ENCODE assay signal across 1 cellular context in the genomic region with DNA sequence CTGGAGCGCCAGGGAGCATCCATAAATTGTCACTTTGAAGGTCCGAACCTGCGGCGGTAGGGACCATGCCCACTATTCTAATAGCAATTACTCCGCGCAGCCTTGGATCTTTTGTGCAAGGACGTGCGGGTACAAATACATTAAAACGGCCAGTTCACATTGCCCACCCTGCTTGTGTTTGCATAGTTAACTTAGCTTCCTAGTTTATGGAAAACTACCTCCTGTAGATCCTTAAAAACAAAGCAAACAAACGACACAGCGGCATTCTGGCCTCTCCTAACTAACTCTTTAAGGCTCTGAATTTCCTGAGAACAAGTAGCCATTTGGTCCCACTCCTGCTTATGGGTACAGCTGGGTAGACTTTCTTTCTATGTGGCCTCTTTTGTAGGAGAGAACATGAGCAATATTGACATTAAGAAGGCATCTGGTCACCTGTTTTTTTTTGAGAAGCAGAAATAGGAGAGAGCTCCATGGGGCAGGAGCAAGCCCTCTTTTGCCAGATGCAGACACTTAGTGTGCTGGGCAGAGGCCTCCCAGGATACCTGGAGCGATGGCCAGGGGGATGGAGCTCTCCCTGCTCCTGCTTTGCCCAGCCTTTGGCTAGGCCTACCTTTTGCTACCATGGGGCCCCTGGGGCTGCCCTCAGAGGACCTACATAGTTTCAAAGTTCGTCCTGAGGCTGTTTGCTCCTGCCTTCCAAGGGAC.
A peak's percentile ranks its signal among the peaks of the same experiment; 100 is the strongest.
TF ChIP-seq lines count a peak whose summit lies in the region.

No MANE protein-coding gene starts in this region.

TF ChIP-seq in HepG2, 621 proteins besides CTCF, POLR2A, EP300 and RAD21 (continued from another document and continues in another):
- TF ChIP-seq HOXA5 (CRISPR knock-in tag; IDR thresholded peaks at IDR 0.05) (peak; percentile 70; the same call in 1 of the 2 replicates), BRD4 (CRISPR knock-in tag; IDR thresholded peaks at IDR 0.05) (peak; percentile 87; the same call in 1 of the 2 replicates), FOXK2 (IDR thresholded peaks at IDR 0.05) (no peak), ZSCAN21 (CRISPR knock-in tag; IDR thresholded peaks at IDR 0.05; ENCODE audit: borderline replicate concordance) (0 out of 2 replicates have a peak, but pooled peaks have one; percentile 6), HMG20B (CRISPR knock-in tag; conservative IDR thresholded peaks at IDR 0.05) (no peak), RFX5 (IDR thresholded peaks at IDR 0.05; ENCODE audit: low read depth, low read length) (no peak), ZNF619 (CRISPR knock-in tag; IDR thresholded peaks at IDR 0.05) (no peak), SALL1 (CRISPR knock-in tag; IDR thresholded peaks at IDR 0.05) (peak; percentile 53), KMT2A (CRISPR knock-in tag; IDR thresholded peaks at IDR 0.05) (peak; percentile 12; the same call in 1 of the 2 replicates), ZNF883 (CRISPR knock-in tag; IDR thresholded peaks at IDR 0.05; ENCODE audit: not compliant biosample characterization) (no peak), ATAD3A (CRISPR knock-in tag; IDR thresholded peaks at IDR 0.05) (no peak), ERF (CRISPR knock-in tag; IDR thresholded peaks at IDR 0.05) (no peak), SMARCC2 (IDR thresholded peaks at IDR 0.05) (no peak), KLF12 (CRISPR knock-in tag; IDR thresholded peaks at IDR 0.05; ENCODE audit: borderline replicate concordance) (0 out of 2 replicates have a peak, but pooled peaks have one; percentile 34), ZNF510 (CRISPR knock-in tag; IDR thresholded peaks at IDR 0.05; ENCODE audit: low read depth) (no peak), ZNF564 (CRISPR knock-in tag; IDR thresholded peaks at IDR 0.05) (no peak), ZNF558 (CRISPR knock-in tag; IDR thresholded peaks at IDR 0.05; ENCODE audit: borderline replicate concordance) (peak; percentile 87; the same call in 1 of the 2 replicates)
- TF ChIP-seq, protein P1, sequence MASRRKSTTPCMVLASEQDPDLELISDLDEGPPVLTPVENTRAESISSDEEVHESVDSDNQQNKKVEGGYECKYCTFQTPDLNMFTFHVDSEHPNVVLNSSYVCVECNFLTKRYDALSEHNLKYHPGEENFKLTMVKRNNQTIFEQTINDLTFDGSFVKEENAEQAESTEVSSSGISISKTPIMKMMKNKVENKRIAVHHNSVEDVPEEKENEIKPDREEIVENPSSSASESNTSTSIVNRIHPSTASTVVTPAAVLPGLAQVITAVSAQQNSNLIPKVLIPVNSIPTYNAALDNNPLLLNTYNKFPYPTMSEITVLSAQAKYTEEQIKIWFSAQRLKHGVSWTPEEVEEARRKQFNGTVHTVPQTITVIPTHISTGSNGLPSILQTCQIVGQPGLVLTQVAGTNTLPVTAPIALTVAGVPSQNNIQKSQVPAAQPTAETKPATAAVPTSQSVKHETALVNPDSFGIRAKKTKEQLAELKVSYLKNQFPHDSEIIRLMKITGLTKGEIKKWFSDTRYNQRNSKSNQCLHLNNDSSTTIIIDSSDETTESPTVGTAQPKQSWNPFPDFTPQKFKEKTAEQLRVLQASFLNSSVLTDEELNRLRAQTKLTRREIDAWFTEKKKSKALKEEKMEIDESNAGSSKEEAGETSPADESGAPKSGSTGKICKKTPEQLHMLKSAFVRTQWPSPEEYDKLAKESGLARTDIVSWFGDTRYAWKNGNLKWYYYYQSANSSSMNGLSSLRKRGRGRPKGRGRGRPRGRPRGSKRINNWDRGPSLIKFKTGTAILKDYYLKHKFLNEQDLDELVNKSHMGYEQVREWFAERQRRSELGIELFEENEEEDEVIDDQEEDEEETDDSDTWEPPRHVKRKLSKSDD (CRISPR knock-in tag; IDR thresholded peaks at IDR 0.05; ENCODE audit: low read depth), result no peak
- TF ChIP-seq, protein P2, sequence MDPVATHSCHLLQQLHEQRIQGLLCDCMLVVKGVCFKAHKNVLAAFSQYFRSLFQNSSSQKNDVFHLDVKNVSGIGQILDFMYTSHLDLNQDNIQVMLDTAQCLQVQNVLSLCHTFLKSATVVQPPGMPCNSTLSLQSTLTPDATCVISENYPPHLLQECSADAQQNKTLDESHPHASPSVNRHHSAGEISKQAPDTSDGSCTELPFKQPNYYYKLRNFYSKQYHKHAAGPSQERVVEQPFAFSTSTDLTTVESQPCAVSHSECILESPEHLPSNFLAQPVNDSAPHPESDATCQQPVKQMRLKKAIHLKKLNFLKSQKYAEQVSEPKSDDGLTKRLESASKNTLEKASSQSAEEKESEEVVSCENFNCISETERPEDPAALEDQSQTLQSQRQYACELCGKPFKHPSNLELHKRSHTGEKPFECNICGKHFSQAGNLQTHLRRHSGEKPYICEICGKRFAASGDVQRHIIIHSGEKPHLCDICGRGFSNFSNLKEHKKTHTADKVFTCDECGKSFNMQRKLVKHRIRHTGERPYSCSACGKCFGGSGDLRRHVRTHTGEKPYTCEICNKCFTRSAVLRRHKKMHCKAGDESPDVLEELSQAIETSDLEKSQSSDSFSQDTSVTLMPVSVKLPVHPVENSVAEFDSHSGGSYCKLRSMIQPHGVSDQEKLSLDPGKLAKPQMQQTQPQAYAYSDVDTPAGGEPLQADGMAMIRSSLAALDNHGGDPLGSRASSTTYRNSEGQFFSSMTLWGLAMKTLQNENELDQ (CRISPR knock-in tag; IDR thresholded peaks at IDR 0.05; ENCODE audit: borderline replicate concordance), result no peak
- TF ChIP-seq, protein P3, sequence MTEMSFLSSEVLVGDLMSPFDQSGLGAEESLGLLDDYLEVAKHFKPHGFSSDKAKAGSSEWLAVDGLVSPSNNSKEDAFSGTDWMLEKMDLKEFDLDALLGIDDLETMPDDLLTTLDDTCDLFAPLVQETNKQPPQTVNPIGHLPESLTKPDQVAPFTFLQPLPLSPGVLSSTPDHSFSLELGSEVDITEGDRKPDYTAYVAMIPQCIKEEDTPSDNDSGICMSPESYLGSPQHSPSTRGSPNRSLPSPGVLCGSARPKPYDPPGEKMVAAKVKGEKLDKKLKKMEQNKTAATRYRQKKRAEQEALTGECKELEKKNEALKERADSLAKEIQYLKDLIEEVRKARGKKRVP (CRISPR knock-in tag; IDR thresholded peaks at IDR 0.05), result peak in 1 of 2 experiments; percentile 63; a peak in 1 of 4 replicates
- TF ChIP-seq, protein P4, sequence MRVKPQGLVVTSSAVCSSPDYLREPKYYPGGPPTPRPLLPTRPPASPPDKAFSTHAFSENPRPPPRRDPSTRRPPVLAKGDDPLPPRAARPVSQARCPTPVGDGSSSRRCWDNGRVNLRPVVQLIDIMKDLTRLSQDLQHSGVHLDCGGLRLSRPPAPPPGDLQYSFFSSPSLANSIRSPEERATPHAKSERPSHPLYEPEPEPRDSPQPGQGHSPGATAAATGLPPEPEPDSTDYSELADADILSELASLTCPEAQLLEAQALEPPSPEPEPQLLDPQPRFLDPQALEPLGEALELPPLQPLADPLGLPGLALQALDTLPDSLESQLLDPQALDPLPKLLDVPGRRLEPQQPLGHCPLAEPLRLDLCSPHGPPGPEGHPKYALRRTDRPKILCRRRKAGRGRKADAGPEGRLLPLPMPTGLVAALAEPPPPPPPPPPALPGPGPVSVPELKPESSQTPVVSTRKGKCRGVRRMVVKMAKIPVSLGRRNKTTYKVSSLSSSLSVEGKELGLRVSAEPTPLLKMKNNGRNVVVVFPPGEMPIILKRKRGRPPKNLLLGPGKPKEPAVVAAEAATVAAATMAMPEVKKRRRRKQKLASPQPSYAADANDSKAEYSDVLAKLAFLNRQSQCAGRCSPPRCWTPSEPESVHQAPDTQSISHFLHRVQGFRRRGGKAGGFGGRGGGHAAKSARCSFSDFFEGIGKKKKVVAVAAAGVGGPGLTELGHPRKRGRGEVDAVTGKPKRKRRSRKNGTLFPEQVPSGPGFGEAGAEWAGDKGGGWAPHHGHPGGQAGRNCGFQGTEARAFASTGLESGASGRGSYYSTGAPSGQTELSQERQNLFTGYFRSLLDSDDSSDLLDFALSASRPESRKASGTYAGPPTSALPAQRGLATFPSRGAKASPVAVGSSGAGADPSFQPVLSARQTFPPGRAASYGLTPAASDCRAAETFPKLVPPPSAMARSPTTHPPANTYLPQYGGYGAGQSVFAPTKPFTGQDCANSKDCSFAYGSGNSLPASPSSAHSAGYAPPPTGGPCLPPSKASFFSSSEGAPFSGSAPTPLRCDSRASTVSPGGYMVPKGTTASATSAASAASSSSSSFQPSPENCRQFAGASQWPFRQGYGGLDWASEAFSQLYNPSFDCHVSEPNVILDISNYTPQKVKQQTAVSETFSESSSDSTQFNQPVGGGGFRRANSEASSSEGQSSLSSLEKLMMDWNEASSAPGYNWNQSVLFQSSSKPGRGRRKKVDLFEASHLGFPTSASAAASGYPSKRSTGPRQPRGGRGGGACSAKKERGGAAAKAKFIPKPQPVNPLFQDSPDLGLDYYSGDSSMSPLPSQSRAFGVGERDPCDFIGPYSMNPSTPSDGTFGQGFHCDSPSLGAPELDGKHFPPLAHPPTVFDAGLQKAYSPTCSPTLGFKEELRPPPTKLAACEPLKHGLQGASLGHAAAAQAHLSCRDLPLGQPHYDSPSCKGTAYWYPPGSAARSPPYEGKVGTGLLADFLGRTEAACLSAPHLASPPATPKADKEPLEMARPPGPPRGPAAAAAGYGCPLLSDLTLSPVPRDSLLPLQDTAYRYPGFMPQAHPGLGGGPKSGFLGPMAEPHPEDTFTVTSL (CRISPR knock-in tag; IDR thresholded peaks at IDR 0.05; ENCODE audit: borderline replicate concordance), result no peak; the same call in 1 of the 2 replicates
- TF ChIP-seq, protein P5, sequence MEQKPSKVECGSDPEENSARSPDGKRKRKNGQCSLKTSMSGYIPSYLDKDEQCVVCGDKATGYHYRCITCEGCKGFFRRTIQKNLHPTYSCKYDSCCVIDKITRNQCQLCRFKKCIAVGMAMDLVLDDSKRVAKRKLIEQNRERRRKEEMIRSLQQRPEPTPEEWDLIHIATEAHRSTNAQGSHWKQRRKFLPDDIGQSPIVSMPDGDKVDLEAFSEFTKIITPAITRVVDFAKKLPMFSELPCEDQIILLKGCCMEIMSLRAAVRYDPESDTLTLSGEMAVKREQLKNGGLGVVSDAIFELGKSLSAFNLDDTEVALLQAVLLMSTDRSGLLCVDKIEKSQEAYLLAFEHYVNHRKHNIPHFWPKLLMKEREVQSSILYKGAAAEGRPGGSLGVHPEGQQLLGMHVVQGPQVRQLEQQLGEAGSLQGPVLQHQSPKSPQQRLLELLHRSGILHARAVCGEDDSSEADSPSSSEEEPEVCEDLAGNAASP (CRISPR knock-in tag; IDR thresholded peaks at IDR 0.05; ENCODE audit: borderline replicate concordance), result peak; percentile 95
- TF ChIP-seq, protein P6, sequence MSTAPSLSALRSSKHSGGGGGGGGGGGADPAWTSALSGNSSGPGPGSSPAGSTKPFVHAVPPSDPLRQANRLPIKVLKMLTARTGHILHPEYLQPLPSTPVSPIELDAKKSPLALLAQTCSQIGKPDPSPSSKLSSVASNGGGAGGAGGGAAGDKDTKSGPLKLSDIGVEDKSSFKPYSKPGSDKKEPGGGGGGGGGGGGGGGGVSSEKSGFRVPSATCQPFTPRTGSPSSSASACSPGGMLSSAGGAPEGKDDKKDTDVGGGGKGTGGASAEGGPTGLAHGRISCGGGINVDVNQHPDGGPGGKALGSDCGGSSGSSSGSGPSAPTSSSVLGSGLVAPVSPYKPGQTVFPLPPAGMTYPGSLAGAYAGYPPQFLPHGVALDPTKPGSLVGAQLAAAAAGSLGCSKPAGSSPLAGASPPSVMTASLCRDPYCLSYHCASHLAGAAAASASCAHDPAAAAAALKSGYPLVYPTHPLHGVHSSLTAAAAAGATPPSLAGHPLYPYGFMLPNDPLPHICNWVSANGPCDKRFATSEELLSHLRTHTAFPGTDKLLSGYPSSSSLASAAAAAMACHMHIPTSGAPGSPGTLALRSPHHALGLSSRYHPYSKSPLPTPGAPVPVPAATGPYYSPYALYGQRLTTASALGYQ (CRISPR knock-in tag; IDR thresholded peaks at IDR 0.05), result peak; percentile 4; the same call in 1 of the 2 replicates
- TF ChIP-seq, protein P7, sequence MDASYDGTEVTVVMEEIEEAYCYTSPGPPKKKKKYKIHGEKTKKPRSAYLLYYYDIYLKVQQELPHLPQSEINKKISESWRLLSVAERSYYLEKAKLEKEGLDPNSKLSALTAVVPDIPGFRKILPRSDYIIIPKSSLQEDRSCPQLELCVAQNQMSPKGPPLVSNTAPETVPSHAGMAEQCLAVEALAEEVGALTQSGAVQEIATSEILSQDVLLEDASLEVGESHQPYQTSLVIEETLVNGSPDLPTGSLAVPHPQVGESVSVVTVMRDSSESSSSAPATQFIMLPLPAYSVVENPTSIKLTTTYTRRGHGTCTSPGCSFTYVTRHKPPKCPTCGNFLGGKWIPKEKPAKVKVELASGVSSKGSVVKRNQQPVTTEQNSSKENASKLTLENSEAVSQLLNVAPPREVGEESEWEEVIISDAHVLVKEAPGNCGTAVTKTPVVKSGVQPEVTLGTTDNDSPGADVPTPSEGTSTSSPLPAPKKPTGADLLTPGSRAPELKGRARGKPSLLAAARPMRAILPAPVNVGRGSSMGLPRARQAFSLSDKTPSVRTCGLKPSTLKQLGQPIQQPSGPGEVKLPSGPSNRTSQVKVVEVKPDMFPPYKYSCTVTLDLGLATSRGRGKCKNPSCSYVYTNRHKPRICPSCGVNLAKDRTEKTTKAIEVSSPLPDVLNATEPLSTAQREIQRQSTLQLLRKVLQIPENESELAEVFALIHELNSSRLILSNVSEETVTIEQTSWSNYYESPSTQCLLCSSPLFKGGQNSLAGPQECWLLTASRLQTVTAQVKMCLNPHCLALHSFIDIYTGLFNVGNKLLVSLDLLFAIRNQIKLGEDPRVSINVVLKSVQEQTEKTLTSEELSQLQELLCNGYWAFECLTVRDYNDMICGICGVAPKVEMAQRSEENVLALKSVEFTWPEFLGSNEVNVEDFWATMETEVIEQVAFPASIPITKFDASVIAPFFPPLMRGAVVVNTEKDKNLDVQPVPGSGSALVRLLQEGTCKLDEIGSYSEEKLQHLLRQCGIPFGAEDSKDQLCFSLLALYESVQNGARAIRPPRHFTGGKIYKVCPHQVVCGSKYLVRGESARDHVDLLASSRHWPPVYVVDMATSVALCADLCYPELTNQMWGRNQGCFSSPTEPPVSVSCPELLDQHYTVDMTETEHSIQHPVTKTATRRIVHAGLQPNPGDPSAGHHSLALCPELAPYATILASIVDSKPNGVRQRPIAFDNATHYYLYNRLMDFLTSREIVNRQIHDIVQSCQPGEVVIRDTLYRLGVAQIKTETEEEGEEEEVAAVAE (CRISPR knock-in tag; IDR thresholded peaks at IDR 0.05; ENCODE audit: borderline replicate concordance), result 0 out of 2 replicates have a peak, but pooled peaks have one; percentile 7
